1 cellular context compared by ENCODE assay signal in the genomic region with DNA sequence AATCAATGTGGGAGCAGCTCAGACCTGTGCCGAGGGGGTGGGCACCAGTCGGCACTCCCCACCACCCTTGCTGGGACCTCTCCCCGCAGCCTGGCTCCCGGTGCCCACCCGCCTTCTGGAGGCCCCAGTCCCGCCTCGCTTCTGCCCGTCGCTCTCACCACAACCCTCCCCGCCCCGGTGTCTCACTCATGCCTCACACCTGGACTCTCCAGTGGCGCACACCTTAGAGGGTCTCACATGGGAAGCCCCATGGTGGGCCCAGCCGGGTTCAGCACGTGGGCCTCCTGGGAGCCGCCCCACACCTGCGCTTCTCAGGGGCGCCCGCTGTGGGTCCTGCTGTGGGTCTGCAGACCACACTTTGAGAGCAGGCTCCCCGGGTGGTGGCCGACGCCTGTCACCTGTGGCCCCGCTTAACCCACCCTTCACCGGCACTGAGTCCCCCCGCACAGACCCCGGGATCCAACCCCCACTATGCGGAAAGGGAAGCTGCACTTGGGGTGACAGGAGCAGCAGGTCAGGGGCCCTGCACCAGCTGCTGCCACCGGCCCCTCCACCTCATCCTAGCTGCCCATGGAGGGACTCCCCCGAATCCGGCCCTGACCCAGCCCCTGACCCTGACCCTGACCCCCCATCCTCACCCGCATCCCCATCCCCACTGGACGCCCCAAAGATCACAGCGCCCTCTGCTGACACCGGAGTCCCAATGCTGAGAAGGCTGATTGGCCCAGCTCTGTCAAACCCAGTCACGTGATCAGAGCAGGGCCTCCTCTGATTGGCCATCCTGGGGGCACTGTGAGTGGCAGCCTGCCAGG.
TF ChIP-seq lines count a peak whose summit lies in the region.

No MANE protein-coding gene starts in this region.

TF ChIP-seq in GM23338, 12 proteins besides CTCF, POLR2A, EP300 and RAD21 (continued from another document):
- TF ChIP-seq, protein P1, sequence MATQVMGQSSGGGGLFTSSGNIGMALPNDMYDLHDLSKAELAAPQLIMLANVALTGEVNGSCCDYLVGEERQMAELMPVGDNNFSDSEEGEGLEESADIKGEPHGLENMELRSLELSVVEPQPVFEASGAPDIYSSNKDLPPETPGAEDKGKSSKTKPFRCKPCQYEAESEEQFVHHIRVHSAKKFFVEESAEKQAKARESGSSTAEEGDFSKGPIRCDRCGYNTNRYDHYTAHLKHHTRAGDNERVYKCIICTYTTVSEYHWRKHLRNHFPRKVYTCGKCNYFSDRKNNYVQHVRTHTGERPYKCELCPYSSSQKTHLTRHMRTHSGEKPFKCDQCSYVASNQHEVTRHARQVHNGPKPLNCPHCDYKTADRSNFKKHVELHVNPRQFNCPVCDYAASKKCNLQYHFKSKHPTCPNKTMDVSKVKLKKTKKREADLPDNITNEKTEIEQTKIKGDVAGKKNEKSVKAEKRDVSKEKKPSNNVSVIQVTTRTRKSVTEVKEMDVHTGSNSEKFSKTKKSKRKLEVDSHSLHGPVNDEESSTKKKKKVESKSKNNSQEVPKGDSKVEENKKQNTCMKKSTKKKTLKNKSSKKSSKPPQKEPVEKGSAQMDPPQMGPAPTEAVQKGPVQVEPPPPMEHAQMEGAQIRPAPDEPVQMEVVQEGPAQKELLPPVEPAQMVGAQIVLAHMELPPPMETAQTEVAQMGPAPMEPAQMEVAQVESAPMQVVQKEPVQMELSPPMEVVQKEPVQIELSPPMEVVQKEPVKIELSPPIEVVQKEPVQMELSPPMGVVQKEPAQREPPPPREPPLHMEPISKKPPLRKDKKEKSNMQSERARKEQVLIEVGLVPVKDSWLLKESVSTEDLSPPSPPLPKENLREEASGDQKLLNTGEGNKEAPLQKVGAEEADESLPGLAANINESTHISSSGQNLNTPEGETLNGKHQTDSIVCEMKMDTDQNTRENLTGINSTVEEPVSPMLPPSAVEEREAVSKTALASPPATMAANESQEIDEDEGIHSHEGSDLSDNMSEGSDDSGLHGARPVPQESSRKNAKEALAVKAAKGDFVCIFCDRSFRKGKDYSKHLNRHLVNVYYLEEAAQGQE (IDR thresholded peaks at IDR 0.05; ENCODE audit: unreplicated experiment): no peak
- TF ChIP-seq ZNF331 (CRISPR knock-in tag; IDR thresholded peaks at IDR 0.05; ENCODE audit: low read depth) (no peak), ZNF114 (CRISPR knock-in tag; IDR thresholded peaks at IDR 0.05) (no peak), CREB1 (CRISPR knock-in tag; IDR thresholded peaks at IDR 0.05; ENCODE audit: low read depth) (no peak), EZH2 (IDR thresholded peaks at IDR 0.05; ENCODE audit: low read depth, unreplicated experiment) (no peak)
- TF ChIP-seq, protein P2, sequence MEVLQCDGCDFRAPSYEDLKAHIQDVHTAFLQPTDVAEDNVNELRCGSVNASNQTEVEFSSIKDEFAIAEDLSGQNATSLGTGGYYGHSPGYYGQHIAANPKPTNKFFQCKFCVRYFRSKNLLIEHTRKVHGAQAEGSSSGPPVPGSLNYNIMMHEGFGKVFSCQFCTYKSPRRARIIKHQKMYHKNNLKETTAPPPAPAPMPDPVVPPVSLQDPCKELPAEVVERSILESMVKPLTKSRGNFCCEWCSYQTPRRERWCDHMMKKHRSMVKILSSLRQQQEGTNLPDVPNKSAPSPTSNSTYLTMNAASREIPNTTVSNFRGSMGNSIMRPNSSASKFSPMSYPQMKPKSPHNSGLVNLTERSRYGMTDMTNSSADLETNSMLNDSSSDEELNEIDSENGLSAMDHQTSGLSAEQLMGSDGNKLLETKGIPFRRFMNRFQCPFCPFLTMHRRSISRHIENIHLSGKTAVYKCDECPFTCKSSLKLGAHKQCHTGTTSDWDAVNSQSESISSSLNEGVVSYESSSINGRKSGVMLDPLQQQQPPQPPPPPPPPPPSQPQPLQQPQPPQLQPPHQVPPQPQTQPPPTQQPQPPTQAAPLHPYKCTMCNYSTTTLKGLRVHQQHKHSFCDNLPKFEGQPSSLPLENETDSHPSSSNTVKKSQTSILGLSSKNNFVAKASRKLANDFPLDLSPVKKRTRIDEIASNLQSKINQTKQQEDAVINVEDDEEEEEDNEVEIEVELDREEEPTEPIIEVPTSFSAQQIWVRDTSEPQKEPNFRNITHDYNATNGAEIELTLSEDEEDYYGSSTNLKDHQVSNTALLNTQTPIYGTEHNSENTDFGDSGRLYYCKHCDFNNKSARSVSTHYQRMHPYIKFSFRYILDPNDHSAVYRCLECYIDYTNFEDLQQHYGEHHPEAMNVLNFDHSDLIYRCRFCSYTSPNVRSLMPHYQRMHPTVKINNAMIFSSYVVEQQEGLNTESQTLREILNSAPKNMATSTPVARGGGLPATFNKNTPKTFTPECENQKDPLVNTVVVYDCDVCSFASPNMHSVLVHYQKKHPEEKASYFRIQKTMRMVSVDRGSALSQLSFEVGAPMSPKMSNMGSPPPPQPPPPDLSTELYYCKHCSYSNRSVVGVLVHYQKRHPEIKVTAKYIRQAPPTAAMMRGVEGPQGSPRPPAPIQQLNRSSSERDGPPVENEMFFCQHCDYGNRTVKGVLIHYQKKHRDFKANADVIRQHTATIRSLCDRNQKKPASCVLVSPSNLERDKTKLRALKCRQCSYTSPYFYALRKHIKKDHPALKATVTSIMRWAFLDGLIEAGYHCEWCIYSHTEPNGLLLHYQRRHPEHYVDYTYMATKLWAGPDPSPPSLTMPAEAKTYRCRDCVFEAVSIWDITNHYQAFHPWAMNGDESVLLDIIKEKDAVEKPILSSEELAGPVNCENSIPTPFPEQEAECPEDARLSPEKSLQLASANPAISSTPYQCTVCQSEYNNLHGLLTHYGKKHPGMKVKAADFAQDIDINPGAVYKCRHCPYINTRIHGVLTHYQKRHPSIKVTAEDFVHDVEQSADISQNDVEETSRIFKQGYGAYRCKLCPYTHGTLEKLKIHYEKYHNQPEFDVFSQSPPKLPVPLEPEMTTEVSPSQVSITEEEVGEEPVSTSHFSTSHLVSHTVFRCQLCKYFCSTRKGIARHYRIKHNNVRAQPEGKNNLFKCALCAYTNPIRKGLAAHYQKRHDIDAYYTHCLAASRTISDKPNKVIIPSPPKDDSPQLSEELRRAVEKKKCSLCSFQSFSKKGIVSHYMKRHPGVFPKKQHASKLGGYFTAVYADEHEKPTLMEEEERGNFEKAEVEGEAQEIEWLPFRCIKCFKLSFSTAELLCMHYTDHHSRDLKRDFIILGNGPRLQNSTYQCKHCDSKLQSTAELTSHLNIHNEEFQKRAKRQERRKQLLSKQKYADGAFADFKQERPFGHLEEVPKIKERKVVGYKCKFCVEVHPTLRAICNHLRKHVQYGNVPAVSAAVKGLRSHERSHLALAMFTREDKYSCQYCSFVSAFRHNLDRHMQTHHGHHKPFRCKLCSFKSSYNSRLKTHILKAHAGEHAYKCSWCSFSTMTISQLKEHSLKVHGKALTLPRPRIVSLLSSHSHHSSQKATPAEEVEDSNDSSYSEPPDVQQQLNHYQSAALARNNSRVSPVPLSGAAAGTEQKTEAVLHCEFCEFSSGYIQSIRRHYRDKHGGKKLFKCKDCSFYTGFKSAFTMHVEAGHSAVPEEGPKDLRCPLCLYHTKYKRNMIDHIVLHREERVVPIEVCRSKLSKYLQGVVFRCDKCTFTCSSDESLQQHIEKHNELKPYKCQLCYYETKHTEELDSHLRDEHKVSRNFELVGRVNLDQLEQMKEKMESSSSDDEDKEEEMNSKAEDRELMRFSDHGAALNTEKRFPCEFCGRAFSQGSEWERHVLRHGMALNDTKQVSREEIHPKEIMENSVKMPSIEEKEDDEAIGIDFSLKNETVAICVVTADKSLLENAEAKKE (CRISPR knock-in tag; IDR thresholded peaks at IDR 0.05): no peak
